In the genomic region with DNA sequence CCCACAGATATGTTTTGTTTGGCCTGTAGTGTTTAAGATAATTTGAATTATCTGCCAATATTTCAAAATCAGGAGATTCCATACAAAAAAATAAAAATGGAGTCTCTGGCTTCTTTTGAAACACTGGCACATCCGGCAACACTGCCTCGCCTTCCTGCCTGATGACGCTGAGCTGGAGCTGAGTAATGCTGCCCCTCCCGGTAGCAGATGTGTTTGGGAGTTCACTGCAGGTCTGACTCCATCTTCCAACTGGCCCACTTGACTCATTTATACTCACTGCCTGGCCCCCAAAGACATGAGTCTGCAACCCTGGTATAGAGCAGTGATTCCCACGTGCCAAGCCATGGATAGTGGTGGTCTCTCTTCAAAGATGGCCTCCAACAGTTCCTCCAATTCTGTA, we compare ENCODE assay signal across 12 cellular contexts. TPM values are rescaled to one million over a fixed set of nuclear protein-coding genes. Genes with fewer than 3 reads are reported as not detected.
A peak's percentile ranks its signal among the peaks of the same experiment; 100 is the strongest.
DNase-seq lines count a peak whose midpoint lies in the region; ATAC-seq and TF ChIP-seq lines count a peak whose summit lies in the region.
"Had no signal": no experiment of that assay in that cellular context is flagged by ENCODE, and none has a peak within 500 bp of the region (broad histone marks: within the 10 kb centered on the region; RNA-seq: fewer than 3 reads in every experiment).

No MANE protein-coding gene starts in this region.

- H3K4me3 ChIP-seq in breast epithelium (no peak overlapping the region), foreskin fibroblast (ENCODE audit: low read depth in 1 of 2, low read length in 2 of 2) (no peak overlapping the region), thoracic aorta (no peak overlapping the region)
- H3K4me3 ChIP-seq: GM12878 had no signal

- H3K36me3 Mint-ChIP-seq in MCF 10A (ENCODE audit: insufficient read depth, unreplicated experiment), result peaks cover 7% of the 10 kb centered on the region
- H3K36me3 Mint-ChIP-seq in natural killer cell treated with Interleukin-12 subunit alpha and Interleukin-12 subunit beta and Interleukin-15 and Interleukin-18, amount 100 ng/mL, for 72 hours, result no peaks in the 10 kb centered on the region

- H3K9me3 Mint-ChIP-seq in MCF 10A (ENCODE audit: unreplicated experiment), result no peaks in the 10 kb centered on the region
- no peaks in the 10 kb centered on the region for H3K9me3 Mint-ChIP-seq in natural killer cell treated with Interleukin-12 subunit alpha and Interleukin-12 subunit beta and Interleukin-15 and Interleukin-18, amount 100 ng/mL, for 72 hours

- CTCF ChIA-PET in MCF 10A (lab: Yijun Ruan, JAX), result interaction anchor here (0.7 to 1.3 kb wide), 2 partner anchors 20 to 89 kb away, joined by 3 to 5 read pairs; no protein-coding TSS in a partner anchor

- no TSS peak for BruUV-seq in MCF 10A (replicated peaks; lab: Mats Ljungman, UMichigan)

- POLR2A ChIA-PET in MCF 10A (lab: Yijun Ruan, JAX), result interaction anchor here (0.6 to 1.4 kb wide), 2 partner anchors 25 to 1785 kb away, joined by 3 read pairs; no protein-coding TSS in a partner anchor

- no peaks in the 10 kb centered on the region for H3K27me3 Mint-ChIP-seq in MCF 10A (ENCODE audit: insufficient read depth, unreplicated experiment)
- no peaks in the 10 kb centered on the region for H3K27me3 Mint-ChIP-seq in natural killer cell treated with Interleukin-12 subunit alpha and Interleukin-12 subunit beta and Interleukin-15 and Interleukin-18, amount 100 ng/mL, for 72 hours

- H3K27ac Mint-ChIP-seq in MCF 10A (ENCODE audit: low read depth, unreplicated experiment), result peak overlapping the region; percentile 94
- no peak overlapping the region for H3K27ac Mint-ChIP-seq in natural killer cell treated with Interleukin-12 subunit alpha and Interleukin-12 subunit beta and Interleukin-15 and Interleukin-18, amount 100 ng/mL, for 72 hours

- no peak for TF ChIP-seq POLR2A in breast epithelium (IDR thresholded peaks at IDR 0.05)

- H3K36me3 ChIP-seq in breast epithelium, result no peaks in the 10 kb centered on the region
- no peaks in the 10 kb centered on the region for H3K36me3 ChIP-seq in thoracic aorta

- H3K27me3 ChIP-seq in breast epithelium (no peaks in the 10 kb centered on the region), thoracic aorta (replicated peaks; ENCODE audit: insufficient read depth) (no peaks in the 10 kb centered on the region)

- intact Hi-C loops in MCF 10A (cut with micrococcal nuclease) (no loop called here), breast epithelium (cut with DNase I; ENCODE audit: low total_unique reads) (no loop called here)

- H3K9me3 ChIP-seq in breast epithelium (no peaks in the 10 kb centered on the region), thoracic aorta (no peaks in the 10 kb centered on the region)

- H3K4me1 Mint-ChIP-seq in MCF 10A (ENCODE audit: insufficient read depth, unreplicated experiment), result peaks cover 11% of the 10 kb centered on the region
- no peaks in the 10 kb centered on the region for H3K4me1 Mint-ChIP-seq in natural killer cell treated with Interleukin-12 subunit alpha and Interleukin-12 subunit beta and Interleukin-15 and Interleukin-18, amount 100 ng/mL, for 72 hours (ENCODE audit: low read depth in 2 of 2)

- ATAC-seq in thoracic aorta (ENCODE audit: insufficient number of reproducible peaks, low FRiP score, low read depth) (peak; percentile 51), GM18502 (IDR thresholded peaks at IDR 0.05; ENCODE audit: poor library complexity, unreplicated experiment) (no peak)
- no peak for ATAC-seq in natural killer cell treated with Interleukin-12 subunit alpha and Interleukin-12 subunit beta and Interleukin-15 and Interleukin-18, amount 100 ng/mL, for 72 hours
- ATAC-seq: GM12878 had no signal

- H3K4me1 ChIP-seq in breast epithelium (no peaks in the 10 kb centered on the region), thoracic aorta (ENCODE audit: control insufficient read depth in 1 of 2, low read depth in 2 of 2) (no peaks in the 10 kb centered on the region)

- peak; percentile 74 for DNase-seq in MCF 10A (ENCODE audit: unreplicated experiment)
- no peak for DNase-seq in breast epithelium (ENCODE audit: low spot score in 2 of 2)
- DNase-seq in T1000 (lab: John Stamatoyannopoulos, UW), result peak; percentile 51
- DNase-seq in foreskin fibroblast, result peak; percentile 96 to 98
- no peak for DNase-seq in thoracic aorta (ENCODE audit: low spot score)
- DNase-seq in stimulated activated CD8-positive, alpha-beta memory T cell treated with anti-CD3 and anti-CD28 coated beads, Interleukin-4, amount 100 ng/mL, for 48 hours, result no peak
- no peak for DNase-seq in natural killer cell treated with Interleukin-12 subunit alpha and Interleukin-12 subunit beta and Interleukin-15 and Interleukin-18, amount 100 ng/mL, for 72 hours (ENCODE audit: low spot score)
- DNase-seq: AML-193, NCI-H1417 treated with DMSO at 0.1 percent for 48 hours, RPMI8226 had no signal

- H3K27ac ChIP-seq in breast epithelium (no peak overlapping the region), thoracic aorta (no peak overlapping the region)

- TF ChIP-seq CTCF in MCF 10A (IDR thresholded peaks at IDR 0.05; ENCODE audit: unreplicated experiment), result no peak
- TF ChIP-seq CTCF in breast epithelium (IDR thresholded peaks at IDR 0.05), result no peak
- no peak for TF ChIP-seq CTCF in foreskin fibroblast (IDR thresholded peaks at IDR 0.05; ENCODE audit: low read depth, low read length)
- TF ChIP-seq CTCF in thoracic aorta (IDR thresholded peaks at IDR 0.05), result no peak

- H3K4me3 Mint-ChIP-seq in MCF 10A (ENCODE audit: unreplicated experiment), result no peak overlapping the region
- H3K4me3 Mint-ChIP-seq in natural killer cell treated with Interleukin-12 subunit alpha and Interleukin-12 subunit beta and Interleukin-15 and Interleukin-18, amount 100 ng/mL, for 72 hours, result no peak overlapping the region

RNA-seq across cellular contexts. Expression of a gene that starts 7.4 kb away (rescaled TPM):
- total RNA-seq in MCF 10A (2022) (22.8 and 25.0 TPM in 2 replicates), breast epithelium (1 to 10 TPM; 1.3 to 9.5 (median 2.4) TPM), thoracic aorta (1 to 10 TPM in 1 of 2 donors, under 1 TPM in 1; 0.95 to 2.3 TPM)
- total RNA-seq in natural killer cell treated with Interleukin-12 subunit alpha and Interleukin-12 subunit beta and Interleukin-15 and Interleukin-18, amount 100 ng/mL, for 72 hours, result 10 to 100 TPM; 25.7 to 71.1 TPM

Comparison
In these comparisons a context has a peak if more than half of its experiments do, and no peak if none do; other contexts are left out.
1. DNase-seq: peak in MCF 10A (single experiment), T1000 (single experiment) and foreskin fibroblast (2 of 2); none in breast epithelium (0 of 2), thoracic aorta (single experiment), stimulated activated CD8-positive, alpha-beta memory T cell treated with anti-CD3 and anti-CD28 coated beads, Interleukin-4, amount 100 ng/mL, for 48 hours (single experiment) and natural killer cell treated with Interleukin-12 subunit alpha and Interleukin-12 subunit beta and Interleukin-15 and Interleukin-18, amount 100 ng/mL, for 72 hours (single experiment).